In genomic region chr6:119147101-119148053, GRCh38 we compare ENCODE assay signal across 8 cellular contexts.
DNase-seq lines count a peak whose midpoint lies in the region; ATAC-seq and TF ChIP-seq lines count a peak whose summit lies in the region.

No MANE protein-coding gene starts in this region.

- H3K36me3 Mint-ChIP-seq in activated T-cell treated with anti-CD3 and anti-CD28 coated beads, Interleukin-2, amount 50 U/mL, for 72 hours (ENCODE audit: insufficient read depth in 2 of 2) = no peaks in the 10 kb centered on the region

- H3K27me3 Mint-ChIP-seq in activated T-cell treated with anti-CD3 and anti-CD28 coated beads, Interleukin-2, amount 50 U/mL, for 72 hours (ENCODE audit: low read depth) = peaks cover 15% of the 10 kb centered on the region

- ATAC-seq in HG02588 (IDR thresholded peaks at IDR 0.05; ENCODE audit: unreplicated experiment) = peak; percentile 98
- ATAC-seq in activated T-cell treated with anti-CD3 and anti-CD28 coated beads, Interleukin-2, amount 50 U/mL, for 72 hours (replicated peaks in 1 of 2) = peak; percentile 95 to 96
- peak; percentile 54 to 96 for ATAC-seq in left cardiac atrium

- TF ChIP-seq CTCF in NB4 (IDR thresholded peaks at IDR 0.05; ENCODE audit: low read depth, low read length) = no peak

- no peak overlapping the region for H3K4me3 ChIP-seq in NB4 (ENCODE audit: low read depth, low read length)

- peak overlapping the region; percentile 39 for H3K27ac Mint-ChIP-seq in activated T-cell treated with anti-CD3 and anti-CD28 coated beads, Interleukin-2, amount 50 U/mL, for 72 hours

- intact Hi-C loops in left cardiac atrium (cut with DNase I) = loop anchor here in 1 of 2 donors (10.0 kb wide), 1 partner anchor 197 kb away; the partner anchor contains the start of gene MAN1A1

- H3K4me3 Mint-ChIP-seq in activated T-cell treated with anti-CD3 and anti-CD28 coated beads, Interleukin-2, amount 50 U/mL, for 72 hours = peak overlapping the region; percentile 2 to 27

- peak; percentile 76 for DNase-seq in NCI-H2029 (lab: John Stamatoyannopoulos, UW)
- DNase-seq in NCI-H2029 treated with DMSO at 0.1 percent for 48 hours (lab: John Stamatoyannopoulos, UW) = no peak
- peak; percentile 94 for DNase-seq in NB4 (ENCODE audit: low read depth)
- peak; percentile 63 to 74 for DNase-seq in activated T-cell treated with anti-CD3 and anti-CD28 coated beads, Interleukin-2, amount 50 U/mL, for 72 hours
- peak; percentile 64 for DNase-seq in left cardiac atrium
- DNase-seq in stimulated activated CD4-positive, alpha-beta T cell treated with anti-CD3 and anti-CD28 coated beads, Interleukin-4, amount 100 ng/mL, for 4 hours = peak; percentile 34 to 44
- DNase-seq in NCI-H748 treated with DMSO at 0.1 percent for 48 hours (lab: John Stamatoyannopoulos, UW) = no peak

- TF ChIP-seq POLR2A in NB4 (IDR thresholded peaks at IDR 0.05; ENCODE audit: extremely low read depth, insufficient read length) = no peak

- H3K4me1 Mint-ChIP-seq in activated T-cell treated with anti-CD3 and anti-CD28 coated beads, Interleukin-2, amount 50 U/mL, for 72 hours (ENCODE audit: low read depth) = peaks cover 49% of the 10 kb centered on the region

- H3K9me3 Mint-ChIP-seq in activated T-cell treated with anti-CD3 and anti-CD28 coated beads, Interleukin-2, amount 50 U/mL, for 72 hours = no peaks in the 10 kb centered on the region

Comparison
In these comparisons a context has a peak if more than half of its experiments do, and no peak if none do; other contexts are left out.
1. DNase-seq: peak in NCI-H2029 (single experiment), NB4 (single experiment), activated T-cell treated with anti-CD3 and anti-CD28 coated beads, Interleukin-2, amount 50 U/mL, for 72 hours (2 of 2), left cardiac atrium (single experiment) and stimulated activated CD4-positive, alpha-beta T cell treated with anti-CD3 and anti-CD28 coated beads, Interleukin-4, amount 100 ng/mL, for 4 hours (2 of 2); none in NCI-H2029 treated with DMSO at 0.1 percent for 48 hours (single experiment) and NCI-H748 treated with DMSO at 0.1 percent for 48 hours (single experiment).
2. Peak in every context shown above with its lines, with median percentiles within 50 percentile points of each other: ATAC-seq.